ENCODE assay signal across 13 cellular contexts in the genomic region with DNA sequence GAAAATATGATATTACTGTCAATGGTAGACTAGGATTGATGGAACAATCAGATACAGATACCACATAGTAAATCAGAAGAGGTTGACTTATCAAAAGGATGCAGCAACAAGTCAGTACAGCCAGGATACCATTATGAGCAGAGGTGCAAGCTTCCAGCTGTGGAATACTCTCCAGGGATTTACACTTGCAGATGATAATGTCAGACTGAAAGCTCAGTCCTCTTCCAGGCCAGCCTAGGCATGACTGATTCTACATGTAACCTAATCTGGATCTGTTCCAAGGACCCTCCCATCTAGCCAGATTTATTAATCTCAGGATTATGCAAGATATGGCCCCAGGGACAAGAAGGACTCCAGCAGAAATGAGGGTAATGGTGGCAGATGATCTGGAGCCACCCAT. TPM values are rescaled to one million over a fixed set of nuclear protein-coding genes. Genes with fewer than 3 reads are reported as not detected.
DNase-seq lines count a peak whose midpoint lies in the region; ATAC-seq, FAIRE-seq and TF ChIP-seq lines count a peak whose summit lies in the region.
"Had no signal": no experiment of that assay in that cellular context is flagged by ENCODE, and none has a peak within 500 bp of the region (broad histone marks: within the 10 kb centered on the region; RNA-seq: fewer than 3 reads in every experiment).

No MANE protein-coding gene starts in this region.

- CTCF ChIA-PET in Caco-2 (lab: Charles Lee), result no interaction called here

- H3K4me1 ChIP-seq in Caco-2 (peaks cover 17% of the 10 kb centered on the region; the same call in 1 of the 2 replicates), GM23338 (ENCODE audit: insufficient read depth) (0 out of 2 replicates have a peak, but pooled peaks cover 7% of the 10 kb centered on the region), keratinocyte (ENCODE audit: control insufficient read depth, extremely low read depth, insufficient read depth, low read length) (peaks cover 29% of the 10 kb centered on the region)

- no peaks in the 10 kb centered on the region for H4K20me1 ChIP-seq in GM23338 (replicated peaks; ENCODE audit: insufficient read depth)
- H4K20me1 ChIP-seq in keratinocyte (ENCODE audit: control insufficient read depth, extremely low read depth, insufficient read depth, low read length), result no peaks in the 10 kb centered on the region

- no peaks in the 10 kb centered on the region for H3F3A ChIP-seq in GM23338 (replicated peaks; ENCODE audit: low read depth)

- H3K27me3 ChIP-seq in Caco-2 (replicated peaks; ENCODE audit: control insufficient read depth, insufficient read depth, low read length) (no peaks in the 10 kb centered on the region), GM23338 (ENCODE audit: insufficient read depth) (no peaks in the 10 kb centered on the region), keratinocyte (ENCODE audit: control insufficient read depth, extremely low read depth, insufficient read depth, low read length) (no peaks in the 10 kb centered on the region), WERI-Rb-1 (ENCODE audit: insufficient read depth, low read depth, severe bottlenecking) (no peaks in the 10 kb centered on the region)

- H3K36me3 Mint-ChIP-seq in Caco-2 (ENCODE audit: insufficient read depth, unreplicated experiment) (no peaks in the 10 kb centered on the region), GM23338 (ENCODE audit: low read depth) (no peaks in the 10 kb centered on the region; the same call in 2 of the 3 replicates)

- H3K27ac ChIP-seq in GM23338 (ENCODE audit: low read depth) (no peak overlapping the region), SK-N-MC (peak overlapping the region; percentile 73; the same call in 1 of the 2 replicates), keratinocyte (ENCODE audit: control insufficient read depth, insufficient read depth, low read length) (peak overlapping the region; percentile 54), WERI-Rb-1 (no peak overlapping the region)

- FAIRE-seq in keratinocyte (lab: Jason Lieb, UNC), result no peak

- intact Hi-C loops in Caco-2 (cut with micrococcal nuclease; ENCODE audit: unreplicated experiment), result no loop called here

- no peaks in the 10 kb centered on the region for H3K9me1 ChIP-seq in keratinocyte (ENCODE audit: control insufficient read depth, extremely low read depth, insufficient read depth, low read length)

- no peaks in the 10 kb centered on the region for H3K9me2 ChIP-seq in GM23338 (ENCODE audit: insufficient read depth)

- no peak overlapping the region for H3K4me2 ChIP-seq in GM23338
- H3K4me2 ChIP-seq in keratinocyte (ENCODE audit: control insufficient read depth, extremely low read depth, insufficient read depth, low read depth, low read length), result peak overlapping the region; percentile 63

- no peak overlapping the region for H2AFZ ChIP-seq in GM23338
- H2AFZ ChIP-seq in keratinocyte (ENCODE audit: control insufficient read depth, low read length), result no peak overlapping the region

- H3K4me1 Mint-ChIP-seq in Caco-2 (ENCODE audit: low read depth, unreplicated experiment), result peaks cover 23% of the 10 kb centered on the region
- H3K4me1 Mint-ChIP-seq in GM23338, result peaks cover 34% of the 10 kb centered on the region; the same call in 2 of the 3 replicates

- TF ChIP-seq CTCF in Caco-2 (IDR thresholded peaks at IDR 0.05; ENCODE audit: insufficient read depth in 1 of 2, low read depth in 1 of 2, low read length in 1 of 2, severe bottlenecking in 1 of 2, unreplicated experiment in 1 of 2), result no peak
- TF ChIP-seq CTCF in GM23338 (conservative IDR thresholded peaks at IDR 0.05; ENCODE audit: low read depth in 2 of 2), result no peak
- no peak for TF ChIP-seq CTCF in keratinocyte (optimal IDR thresholded peaks at IDR 0.05 in 1 of 3, IDR thresholded peaks at IDR 0.05 in 1 of 3, conservative IDR thresholded peaks at IDR 0.05 in 1 of 3; ENCODE audit: extremely low read depth in 1 of 3, insufficient read depth in 2 of 3, low read length in 3 of 3)
- TF ChIP-seq CTCF in WERI-Rb-1 (IDR thresholded peaks at IDR 0.05; ENCODE audit: low read depth, low read length), result no peak

- DNase-seq in Caco-2, result no peak
- DNase-seq in GM23338 (ENCODE audit: low spot score), result no peak
- peak; percentile 34 for DNase-seq in SK-N-MC (ENCODE audit: low read depth, low spot score)
- DNase-seq in keratinocyte (ENCODE audit: low read depth, low spot score), result peak; percentile 25
- no peak for DNase-seq in WERI-Rb-1
- DNase-seq: activated effector memory CD4-positive, alpha-beta T cell treated with Interleukin-2 at 50 U/mL for 16 hours; COR-L47; head of caudate nucleus; midbrain; T-helper 9 cell had no signal

- no peaks in the 10 kb centered on the region for H3K9me3 ChIP-seq in Caco-2
- H3K9me3 ChIP-seq in SK-N-MC (ENCODE audit: low read depth, low read length), result no peaks in the 10 kb centered on the region
- no peaks in the 10 kb centered on the region for H3K9me3 ChIP-seq in keratinocyte (ENCODE audit: control insufficient read depth, low read depth, low read length)
- no peaks in the 10 kb centered on the region for H3K9me3 ChIP-seq in WERI-Rb-1 (ENCODE audit: severe bottlenecking)

- H3K4me3 ChIP-seq in Caco-2 (ENCODE audit: low read depth, low read length) (no peak overlapping the region), GM23338 (no peak overlapping the region), SK-N-MC (peak overlapping the region; percentile 4; the same call in 1 of the 2 replicates), keratinocyte (ENCODE audit: control insufficient read depth in 2 of 3, extremely low read depth in 1 of 3, insufficient read depth in 2 of 3, low read depth in 1 of 3, low read length in 3 of 3) (no peak overlapping the region), WERI-Rb-1 (ENCODE audit: low read depth, low read length) (no peak overlapping the region)

- no TSS peak for BruUV-seq in Caco-2 (replicated peaks; lab: Mats Ljungman, UMichigan)

- H3K4me3 Mint-ChIP-seq in Caco-2 (ENCODE audit: unreplicated experiment), result no peak overlapping the region
- no peak overlapping the region for H3K4me3 Mint-ChIP-seq in GM23338

- POLR2A ChIA-PET in Caco-2 (lab: Charles Lee), result no interaction called here

- ATAC-seq in GM23338 (no peak), GM21390 (IDR thresholded peaks at IDR 0.05; ENCODE audit: unreplicated experiment) (no peak), GM19395 (IDR thresholded peaks at IDR 0.05; ENCODE audit: unreplicated experiment) (no peak), HG02588 (IDR thresholded peaks at IDR 0.05; ENCODE audit: unreplicated experiment) (no peak)

- H3K9ac ChIP-seq in SK-N-MC (ENCODE audit: insufficient read length) (no peak overlapping the region), keratinocyte (ENCODE audit: control insufficient read depth, extremely low read depth, insufficient read depth, low read length) (no peak overlapping the region)

- H3K27me3 Mint-ChIP-seq in Caco-2 (ENCODE audit: insufficient read depth, unreplicated experiment), result no peaks in the 10 kb centered on the region
- no peaks in the 10 kb centered on the region for H3K27me3 Mint-ChIP-seq in GM23338 (ENCODE audit: insufficient read depth, low read depth, poor library complexity)

- H3K36me3 ChIP-seq in Caco-2 (ENCODE audit: control insufficient read depth, insufficient read depth, low read length) (no peaks in the 10 kb centered on the region), GM23338 (ENCODE audit: insufficient read depth) (no peaks in the 10 kb centered on the region), SK-N-MC (ENCODE audit: insufficient read depth, low read length) (no peaks in the 10 kb centered on the region), keratinocyte (ENCODE audit: control insufficient read depth in 2 of 2, extremely low read depth in 1 of 2, insufficient read depth in 2 of 2, low read length in 2 of 2) (no peaks in the 10 kb centered on the region), WERI-Rb-1 (no peaks in the 10 kb centered on the region)

- peak overlapping the region; percentile 10 for H3K27ac Mint-ChIP-seq in Caco-2 (ENCODE audit: unreplicated experiment)
- peak overlapping the region; percentile 77; the same call in 1 of the 2 replicates for H3K27ac Mint-ChIP-seq in GM23338

- dilution Hi-C loops in keratinocyte (cut with MboI; ENCODE audit: extremely low pct_ligation_motif_present, low sequenced_read_pairs), result no loop called here

- H3K9me3 Mint-ChIP-seq in Caco-2 (ENCODE audit: unreplicated experiment) (no peaks in the 10 kb centered on the region), GM23338 (no peaks in the 10 kb centered on the region)

- H3K79me2 ChIP-seq in GM23338 (replicated peaks; ENCODE audit: insufficient read depth) (no peaks in the 10 kb centered on the region), keratinocyte (ENCODE audit: control insufficient read depth, insufficient read depth, low read length) (no peaks in the 10 kb centered on the region)

TF ChIP-seq in GM23338, 12 proteins besides CTCF, POLR2A, EP300 and RAD21:
- TF ChIP-seq EZH2 (IDR thresholded peaks at IDR 0.05; ENCODE audit: low read depth, unreplicated experiment) (no peak), POLR2AphosphoS5 (IDR thresholded peaks at IDR 0.05; ENCODE audit: low read depth) (no peak), ZNF331 (CRISPR knock-in tag; IDR thresholded peaks at IDR 0.05; ENCODE audit: low read depth) (no peak), NANOG (IDR thresholded peaks at IDR 0.05; ENCODE audit: borderline replicate concordance) (no peak)
TF ChIP-seq in GM23338: peak in this region for 0.

RNA-seq across cellular contexts. Expression of gene FILIP1L, which starts 8.2 kb away (rescaled TPM):
- 15.5 and 22.7 TPM in 2 replicates for total RNA-seq in Caco-2 (2022)
- not detected in 2 replicates for total RNA-seq in GM23338 (2014; rRNA removed; shearing (Covaris generic))
- polyA plus RNA-seq in GM23338 (2016; fragmentation: Nextera tagmentation; extraction: Ambion mirVana) (1.3 and 1.6 TPM in 2 replicates), keratinocyte (14.7 to 27.4 TPM (median 20.6 TPM) in 3 replicates)
- 55.0 TPM for polyA plus RNA-seq in keratinocyte (2011; ENCODE audit: low read depth)
- 18.1 and 18.9 TPM in 2 replicates for polyA plus RNA-seq in keratinocyte (2011; cell fraction: cytosol; rRNA removed)
- 27.5 and 29.4 TPM in 2 replicates for polyA plus RNA-seq in keratinocyte (2011; cell fraction: nucleus; rRNA removed)
- 15.0 and 16.0 TPM in 2 replicates for polyA plus RNA-seq in keratinocyte (2012; ENCODE audit: low replicate concordance)
- polyA minus RNA-seq in keratinocyte, result 13.7 to 25.8 TPM (median 23.1 TPM) in 3 replicates
- polyA minus RNA-seq in keratinocyte (2011; cell fraction: cytosol; rRNA and poly(A)+ RNA removed), result 18.6 TPM
- 11.6 and 29.4 TPM in 2 replicates for polyA minus RNA-seq in keratinocyte (2011; cell fraction: nucleus; rRNA and poly(A)+ RNA removed)

Comparison
In these comparisons a context has a peak if more than half of its experiments do, and no peak if none do; other contexts are left out.
1. DNase-seq: peak in SK-N-MC (single experiment) and keratinocyte (single experiment); none in Caco-2 (0 of 2), GM23338 (single experiment) and WERI-Rb-1 (single experiment).
2. H3K27ac ChIP-seq: peak in SK-N-MC (single experiment) and keratinocyte (single experiment); none in GM23338 (single experiment) and WERI-Rb-1 (single experiment).
3. RNA of gene FILIP1L, which starts 8.2 kb away (total RNA-seq): 15.5 to 22.7 TPM in Caco-2; not detected in GM23338; every median in the first group is over 10 times any median in the second.